8 cellular contexts compared by ENCODE assay signal in genomic region chr2:188303363-188304031, GRCh38. TPM values are rescaled to one million over a fixed set of nuclear protein-coding genes. Genes with fewer than 3 reads are reported as not detected.
DNase-seq lines count a peak whose midpoint lies in the region; ATAC-seq and TF ChIP-seq lines count a peak whose summit lies in the region.

No MANE protein-coding gene starts in this region.

- peak overlapping the region; percentile 42 for H3K27ac Mint-ChIP-seq in chondrocyte (ENCODE audit: unreplicated experiment)

- no peak overlapping the region for H3K4me3 Mint-ChIP-seq in chondrocyte (ENCODE audit: unreplicated experiment)

- H3K36me3 Mint-ChIP-seq in chondrocyte (ENCODE audit: low read depth) = no peaks in the 10 kb centered on the region

- TF ChIP-seq CTCF in chondrocyte (IDR thresholded peaks at IDR 0.05) = no peak

- TF ChIP-seq RAD21 in Ishikawa (IDR thresholded peaks at IDR 0.05; ENCODE audit: low read depth) = no peak

- no peak for ATAC-seq in GM18873 (IDR thresholded peaks at IDR 0.05; ENCODE audit: low FRiP score, unreplicated experiment)

- peak; percentile 62 for DNase-seq in AG20443 (ENCODE audit: low spot score)
- no peak for DNase-seq in chondrocyte (ENCODE audit: low spot score)
- peak; percentile 48 for DNase-seq in kidney glomerular epithelial cell (lab: John Stamatoyannopoulos, UW)
- DNase-seq in activated gamma-delta T cell treated with Interleukin-2 at 50 U/mL for 16 hours = no peak
- no peak for DNase-seq in NCI-H2107 (lab: John Stamatoyannopoulos, UW)
- no peak for DNase-seq in GM19238 (ENCODE audit: insufficient read length, low spot score)

- H3K27me3 Mint-ChIP-seq in chondrocyte (ENCODE audit: low read depth) = no peaks in the 10 kb centered on the region

- TF ChIP-seq EP300 in Ishikawa (IDR thresholded peaks at IDR 0.05; ENCODE audit: borderline replicate concordance) = no peak; the same call in 1 of the 2 replicates

- peaks cover 2% of the 10 kb centered on the region for H3K9me3 Mint-ChIP-seq in chondrocyte (ENCODE audit: low read depth)

- peaks cover 39% of the 10 kb centered on the region for H3K4me1 Mint-ChIP-seq in chondrocyte (ENCODE audit: low read depth)

TF ChIP-seq in Ishikawa, 13 proteins besides CTCF, POLR2A, EP300 and RAD21:
- TF ChIP-seq ZBTB7A (IDR thresholded peaks at IDR 0.05; ENCODE audit: low read depth) (no peak), TEAD4 (IDR thresholded peaks at IDR 0.05) (peak; percentile 88), NFIC (IDR thresholded peaks at IDR 0.05) (no peak), MAX (IDR thresholded peaks at IDR 0.05) (0 out of 2 replicates have a peak, but pooled peaks have one; percentile 9), CEBPB (IDR thresholded peaks at IDR 0.05) (no peak), REST (IDR thresholded peaks at IDR 0.05; ENCODE audit: low read depth) (no peak), CREB1 (IDR thresholded peaks at IDR 0.05; ENCODE audit: low read depth) (no peak)
- TF ChIP-seq, protein P1, sequence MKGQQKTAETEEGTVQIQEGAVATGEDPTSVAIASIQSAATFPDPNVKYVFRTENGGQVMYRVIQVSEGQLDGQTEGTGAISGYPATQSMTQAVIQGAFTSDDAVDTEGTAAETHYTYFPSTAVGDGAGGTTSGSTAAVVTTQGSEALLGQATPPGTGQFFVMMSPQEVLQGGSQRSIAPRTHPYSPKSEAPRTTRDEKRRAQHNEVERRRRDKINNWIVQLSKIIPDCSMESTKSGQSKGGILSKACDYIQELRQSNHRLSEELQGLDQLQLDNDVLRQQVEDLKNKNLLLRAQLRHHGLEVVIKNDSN (IDR thresholded peaks at IDR 0.05) = no peak

RNA-seq across cellular contexts. Expression of gene GULP1, which starts 11.8 kb away (rescaled TPM):
- 23.9 to 36.2 TPM (median 29.5 TPM) in 3 replicates for total RNA-seq in chondrocyte

Comparison
In these comparisons a context has a peak if more than half of its experiments do, and no peak if none do; other contexts are left out.
1. DNase-seq: peak in AG20443 (single experiment) and kidney glomerular epithelial cell (single experiment); none in chondrocyte (single experiment), activated gamma-delta T cell treated with Interleukin-2 at 50 U/mL for 16 hours (single experiment), NCI-H2107 (single experiment) and GM19238 (single experiment).